Comparison of ENCODE assay signal across 1 cellular context in the genomic region with DNA sequence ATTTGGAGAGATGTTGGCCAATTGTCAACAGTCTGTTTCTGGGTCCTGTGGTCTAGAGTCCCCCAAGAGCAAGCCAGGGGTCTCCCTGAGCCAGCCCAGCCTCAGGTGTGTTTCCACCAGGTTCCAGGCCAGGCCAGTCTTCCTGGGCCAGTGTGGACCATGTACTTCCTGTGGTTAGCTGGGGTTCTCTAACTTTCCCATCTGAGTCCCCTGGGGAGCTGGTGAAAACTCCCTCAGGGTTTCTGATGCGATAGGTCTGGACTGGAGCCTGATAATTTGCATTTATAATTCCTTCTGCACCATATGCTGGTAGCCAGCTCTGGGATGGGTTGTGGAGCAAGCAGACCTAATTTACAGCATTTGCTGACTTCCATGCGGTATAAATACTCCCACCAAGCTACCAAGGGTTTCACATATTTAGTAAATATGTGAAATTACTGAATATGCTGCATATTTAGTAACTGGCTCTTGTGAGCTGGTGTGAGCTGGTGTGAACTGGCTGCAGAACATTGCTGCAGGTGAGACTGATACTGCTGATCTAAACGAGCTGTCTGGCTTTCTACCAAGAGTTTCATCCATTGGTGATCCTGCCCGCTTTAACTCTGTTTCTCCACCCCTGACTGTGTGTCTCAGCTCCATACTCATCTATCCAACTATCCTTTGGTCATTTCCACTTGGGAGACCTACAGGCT.
TF ChIP-seq lines count a peak whose summit lies in the region.

No MANE protein-coding gene starts in this region.

TF ChIP-seq in HEK293, 187 proteins besides CTCF, POLR2A, EP300 and RAD21 (continued from another document):
- no peak for TF ChIP-seq ZBTB1 (tag by site-specific recombination; IDR thresholded peaks at IDR 0.05)
- TF ChIP-seq, protein P1, sequence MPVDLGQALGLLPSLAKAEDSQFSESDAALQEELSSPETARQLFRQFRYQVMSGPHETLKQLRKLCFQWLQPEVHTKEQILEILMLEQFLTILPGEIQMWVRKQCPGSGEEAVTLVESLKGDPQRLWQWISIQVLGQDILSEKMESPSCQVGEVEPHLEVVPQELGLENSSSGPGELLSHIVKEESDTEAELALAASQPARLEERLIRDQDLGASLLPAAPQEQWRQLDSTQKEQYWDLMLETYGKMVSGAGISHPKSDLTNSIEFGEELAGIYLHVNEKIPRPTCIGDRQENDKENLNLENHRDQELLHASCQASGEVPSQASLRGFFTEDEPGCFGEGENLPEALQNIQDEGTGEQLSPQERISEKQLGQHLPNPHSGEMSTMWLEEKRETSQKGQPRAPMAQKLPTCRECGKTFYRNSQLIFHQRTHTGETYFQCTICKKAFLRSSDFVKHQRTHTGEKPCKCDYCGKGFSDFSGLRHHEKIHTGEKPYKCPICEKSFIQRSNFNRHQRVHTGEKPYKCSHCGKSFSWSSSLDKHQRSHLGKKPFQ (tag by site-specific recombination; IDR thresholded peaks at IDR 0.05), result peak; percentile 84
TF ChIP-seq in HEK293: peak in this region for 1.
